ENCODE assay signal across 17 cellular contexts in the genomic region with DNA sequence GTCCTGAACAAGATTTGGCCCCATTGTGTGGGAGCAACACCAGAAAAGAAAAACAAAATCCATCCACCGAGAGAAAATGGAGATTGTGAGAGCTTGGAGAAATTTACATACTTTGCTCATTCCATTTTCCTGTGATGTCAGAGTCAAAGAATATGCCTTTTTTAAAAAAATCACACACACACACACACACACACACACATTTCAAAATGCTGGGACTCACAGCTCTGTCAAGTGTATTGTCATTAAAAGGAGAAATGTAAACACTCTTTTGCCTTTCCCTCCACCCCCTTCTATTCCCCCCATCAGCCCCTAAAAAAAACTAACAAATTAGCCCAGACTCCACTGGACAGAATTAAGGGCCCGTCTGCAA. TPM values are rescaled to one million over a fixed set of nuclear protein-coding genes. Genes with fewer than 3 reads are reported as not detected.
A peak's percentile ranks its signal among the peaks of the same experiment; 100 is the strongest.
DNase-seq lines count a peak whose midpoint lies in the region; ATAC-seq and TF ChIP-seq lines count a peak whose summit lies in the region.
"Had no signal": no experiment of that assay in that cellular context is flagged by ENCODE, and none has a peak within 500 bp of the region (broad histone marks: within the 10 kb centered on the region; RNA-seq: fewer than 3 reads in every experiment).

No MANE protein-coding gene starts in this region.

- BruUV-seq in Caco-2 (replicated peaks; lab: Mats Ljungman, UMichigan) = no TSS peak

- DNase-seq in Caco-2 = no peak
- peak; percentile 54 for DNase-seq in adipocyte (ENCODE audit: low read depth)
- peak; percentile 69 for DNase-seq in fibroblast of villous mesenchyme (ENCODE audit: low read depth)
- no peak for DNase-seq in progenitor cell of endocrine pancreas (ENCODE audit: low spot score, unreplicated experiment)
- DNase-seq in CD1c-positive myeloid dendritic cell (ENCODE audit: extremely low spot score) = no peak
- no peak for DNase-seq in sciatic nerve (ENCODE audit: low spot score)
- no peak for DNase-seq in suprapubic skin (ENCODE audit: low spot score in 2 of 2)
- DNase-seq: activated CD4-positive, alpha-beta T cell treated with anti-CD3 and anti-CD28 coated beads for 36 hours; hypothalamus; left colon; naive thymus-derived CD8-positive, alpha-beta T cell; SHP77; stimulated activated CD8-positive, alpha-beta memory T cell treated with anti-CD3 and anti-CD28 coated beads, Interleukin-4, amount 100 ng/mL, for 48 hours had no signal

- H3K27me3 Mint-ChIP-seq in Caco-2 (ENCODE audit: insufficient read depth, unreplicated experiment) = no peaks in the 10 kb centered on the region
- H3K27me3 Mint-ChIP-seq in progenitor cell of endocrine pancreas = no peaks in the 10 kb centered on the region
- H3K27me3 Mint-ChIP-seq: activated CD4-positive, alpha-beta T cell treated with anti-CD3 and anti-CD28 coated beads for 36 hours had no signal

- H3K9me3 ChIP-seq in Caco-2 (no peaks in the 10 kb centered on the region), adipocyte (ENCODE audit: control insufficient read depth, low read length) (peaks cover 6% of the 10 kb centered on the region), suprapubic skin (no peaks in the 10 kb centered on the region)

- H3K36me3 Mint-ChIP-seq in Caco-2 (ENCODE audit: insufficient read depth, unreplicated experiment) = peaks cover 17% of the 10 kb centered on the region
- no peaks in the 10 kb centered on the region for H3K36me3 Mint-ChIP-seq in progenitor cell of endocrine pancreas (ENCODE audit: insufficient read depth)
- H3K36me3 Mint-ChIP-seq: activated naive CD8-positive, alpha-beta T cell had no signal

- WGBS in suprapubic skin = 88% methylated on average over 2 of the region's 2 CpGs

- ATAC-seq in sciatic nerve = no peak
- ATAC-seq in GM18870 (IDR thresholded peaks at IDR 0.05; ENCODE audit: unreplicated experiment) = no peak
- ATAC-seq: activated CD4-positive, alpha-beta T cell treated with anti-CD3 and anti-CD28 coated beads for 36 hours; naive thymus-derived CD8-positive, alpha-beta T cell had no signal

- CTCF ChIA-PET in Caco-2 (lab: Charles Lee) = no interaction called here

- H3K4me3 ChIP-seq in Caco-2 (ENCODE audit: low read depth, low read length) = no peak overlapping the region
- H3K4me3 ChIP-seq in adipocyte (ENCODE audit: low read length) = no peak overlapping the region
- H3K4me3 ChIP-seq in fibroblast of villous mesenchyme (ENCODE audit: low read depth, low read length) = no peak overlapping the region
- no peak overlapping the region for H3K4me3 ChIP-seq in suprapubic skin

- POLR2A ChIA-PET in Caco-2 (lab: Charles Lee) = no interaction called here

- H3K9me3 Mint-ChIP-seq in Caco-2 (ENCODE audit: unreplicated experiment) (no peaks in the 10 kb centered on the region), progenitor cell of endocrine pancreas (ENCODE audit: low read depth) (peaks cover 3% of the 10 kb centered on the region)

- TF ChIP-seq CTCF in Caco-2 (IDR thresholded peaks at IDR 0.05; ENCODE audit: insufficient read depth in 1 of 2, low read depth in 1 of 2, low read length in 1 of 2, severe bottlenecking in 1 of 2, unreplicated experiment in 1 of 2) = no peak
- no peak for TF ChIP-seq CTCF in fibroblast of villous mesenchyme (IDR thresholded peaks at IDR 0.05; ENCODE audit: insufficient read depth, low read depth, low read length)
- TF ChIP-seq CTCF in progenitor cell of endocrine pancreas (IDR thresholded peaks at IDR 0.05; ENCODE audit: unreplicated experiment) = no peak
- TF ChIP-seq CTCF in suprapubic skin (IDR thresholded peaks at IDR 0.05) = no peak

- no peak overlapping the region for H3K9ac ChIP-seq in adipocyte (ENCODE audit: low read length)

- H3K4me3 Mint-ChIP-seq in Caco-2 (ENCODE audit: unreplicated experiment) (peak overlapping the region; percentile 40), progenitor cell of endocrine pancreas (ENCODE audit: low read depth) (peak overlapping the region; percentile 21)
- H3K4me3 Mint-ChIP-seq: activated CD4-positive, alpha-beta T cell treated with anti-CD3 and anti-CD28 coated beads for 36 hours; activated naive CD8-positive, alpha-beta T cell; B cell; naive thymus-derived CD8-positive, alpha-beta T cell had no signal

- no peak for TF ChIP-seq POLR2A in suprapubic skin (IDR thresholded peaks at IDR 0.05)

- no peak overlapping the region for H3K27ac Mint-ChIP-seq in Caco-2 (ENCODE audit: unreplicated experiment)
- peak overlapping the region; percentile 93 for H3K27ac Mint-ChIP-seq in progenitor cell of endocrine pancreas
- H3K27ac Mint-ChIP-seq: activated CD4-positive, alpha-beta T cell treated with anti-CD3 and anti-CD28 coated beads for 36 hours; activated naive CD8-positive, alpha-beta T cell; B cell; naive thymus-derived CD8-positive, alpha-beta T cell had no signal

- intact Hi-C loops in Caco-2 (cut with micrococcal nuclease; ENCODE audit: unreplicated experiment) (no loop called here), sciatic nerve (cut with DNase I) (no loop called here)

- H3K4me1 Mint-ChIP-seq in Caco-2 (ENCODE audit: low read depth, unreplicated experiment) = peaks cover 45% of the 10 kb centered on the region
- peaks cover 64% of the 10 kb centered on the region for H3K4me1 Mint-ChIP-seq in progenitor cell of endocrine pancreas (ENCODE audit: low read depth)
- H3K4me1 Mint-ChIP-seq: activated CD4-positive, alpha-beta T cell treated with anti-CD3 and anti-CD28 coated beads for 36 hours; B cell had no signal

- H3K36me3 ChIP-seq in Caco-2 (ENCODE audit: control insufficient read depth, insufficient read depth, low read length) (no peaks in the 10 kb centered on the region), adipocyte (ENCODE audit: control insufficient read depth, insufficient read depth, low read length, severe bottlenecking) (no peaks in the 10 kb centered on the region), suprapubic skin (no peaks in the 10 kb centered on the region)

- TF ChIP-seq EP300 in suprapubic skin (IDR thresholded peaks at IDR 0.05) = no peak

- H3K4me1 ChIP-seq in Caco-2 (peaks cover 67% of the 10 kb centered on the region), adipocyte (ENCODE audit: control insufficient read depth, insufficient read depth, low read length) (peaks cover 48% of the 10 kb centered on the region), suprapubic skin (peaks cover 30% of the 10 kb centered on the region)

- no peaks in the 10 kb centered on the region for H3K27me3 ChIP-seq in Caco-2 (replicated peaks; ENCODE audit: control insufficient read depth, insufficient read depth, low read length)
- H3K27me3 ChIP-seq in adipocyte (replicated peaks; ENCODE audit: control insufficient read depth, insufficient read depth, low read length) = no peaks in the 10 kb centered on the region
- H3K27me3 ChIP-seq in suprapubic skin = no peaks in the 10 kb centered on the region

- no peak overlapping the region for H3K27ac ChIP-seq in suprapubic skin

RNA-seq across cellular contexts. Expression of a gene that starts 52.4 kb away (rescaled TPM):
- not detected in 2 replicates for total RNA-seq in Caco-2 (2022)
- total RNA-seq in fibroblast of villous mesenchyme = 0.43 TPM in 1 of 2 replicates, not detected in the other
- not detected in 2 replicates for total RNA-seq in progenitor cell of endocrine pancreas
- total RNA-seq in sciatic nerve = not detected
- not detected for total RNA-seq in suprapubic skin
- total RNA-seq: activated CD4-positive, alpha-beta T cell treated with anti-CD3 and anti-CD28 coated beads for 36 hours; B cell; left colon; naive thymus-derived CD8-positive, alpha-beta T cell; ureter had no signal

Comparison
In these comparisons a context has a peak if more than half of its experiments do, and no peak if none do; other contexts are left out.
1. DNase-seq: peak in adipocyte (single experiment) and fibroblast of villous mesenchyme (single experiment); none in Caco-2 (0 of 2), progenitor cell of endocrine pancreas (single experiment), CD1c-positive myeloid dendritic cell (single experiment), sciatic nerve (single experiment) and suprapubic skin (0 of 2).